8 cellular contexts compared by ENCODE assay signal in the genomic region with DNA sequence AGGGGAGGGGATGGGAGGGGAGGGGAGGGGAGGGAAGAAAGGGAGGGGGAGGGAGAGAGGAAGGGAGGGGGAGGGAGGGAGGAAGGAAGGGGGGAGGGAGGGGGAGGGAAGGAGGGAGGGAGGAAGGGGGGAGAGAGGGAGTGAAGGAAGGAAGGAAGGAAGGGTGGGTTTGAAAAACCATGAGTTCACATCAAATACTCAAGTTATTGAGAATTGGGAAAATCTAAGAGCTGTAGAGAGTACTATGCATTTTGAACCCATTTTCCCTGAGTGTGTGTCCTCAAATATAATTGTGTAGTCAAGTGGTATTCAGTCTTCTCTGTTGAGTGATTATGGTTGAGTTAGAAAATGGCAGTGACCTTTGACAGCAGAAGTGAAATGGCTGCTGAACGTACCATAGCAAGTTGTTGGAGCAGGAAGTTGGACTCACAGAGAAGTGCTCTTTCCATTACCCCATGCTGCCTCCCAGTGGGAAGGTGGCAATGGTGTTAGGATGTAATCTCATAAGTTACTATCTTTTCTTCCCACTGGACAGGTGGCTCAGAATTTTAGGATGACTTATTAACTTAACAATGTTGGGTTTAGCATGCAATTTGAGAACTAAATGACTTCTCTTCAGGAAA.
DNase-seq lines count a peak whose midpoint lies in the region; ATAC-seq, FAIRE-seq and TF ChIP-seq lines count a peak whose summit lies in the region.

No MANE protein-coding gene starts in this region.

- H3K18ac ChIP-seq in mesendoderm (ENCODE audit: low read length), result no peak overlapping the region

- H3K4me2 ChIP-seq in A549, result no peak overlapping the region
- no peak overlapping the region for H3K4me2 ChIP-seq in mesendoderm (ENCODE audit: low read length)

- H3K36me3 ChIP-seq in mesendoderm (ENCODE audit: control insufficient read depth, insufficient read depth, low read length), result no peaks in the 10 kb centered on the region

- no peak overlapping the region for H3K23ac ChIP-seq in mesendoderm (ENCODE audit: low read length)

- H3K9ac ChIP-seq in mesendoderm (ENCODE audit: low read length), result no peak overlapping the region

- WGBS in A549 (ENCODE audit: missing lambda C conversion rate), result 0% methylated on average over 1 of the region's 1 CpG
- WGBS in mesendoderm (ENCODE audit: extremely low coverage, insufficient coverage, low lambda C conversion rate), result no CpG with 5 or more reads among the region's 1 CpG

- no peak overlapping the region for H2BK120ac ChIP-seq in mesendoderm (ENCODE audit: low read depth, low read length)

- TF ChIP-seq POLR2A in A549 (IDR thresholded peaks at IDR 0.05; ENCODE audit: low read length), result no peak

- in situ Hi-C loops in G401 (cut with HindIII; ENCODE audit: low sequenced_read_pairs), result no loop called here

- TF ChIP-seq EP300 in A549 (IDR thresholded peaks at IDR 0.05), result no peak

- no peaks in the 10 kb centered on the region for H3K4me1 ChIP-seq in A549
- H3K4me1 ChIP-seq in mesendoderm (ENCODE audit: control insufficient read depth, low read depth, low read length), result no peaks in the 10 kb centered on the region

- H3K27me3 ChIP-seq in mesendoderm (ENCODE audit: insufficient read depth, low read length, poor library complexity), result no peaks in the 10 kb centered on the region

- H3K4me3 ChIP-seq in A549, result no peak overlapping the region
- H3K4me3 ChIP-seq in mesendoderm (ENCODE audit: low read length), result no peak overlapping the region

- DNase-seq in A549 (ENCODE audit: low read depth in 1 of 2, low spot score in 1 of 2), result peak; percentile 16 to 77
- peak; percentile 67 for DNase-seq in G401 (ENCODE audit: low spot score)
- peak; percentile 78 for DNase-seq in OCI-M1 (lab: John Stamatoyannopoulos, UW)
- peak; percentile 38 for DNase-seq in cerebellum (ENCODE audit: low spot score)
- peak; percentile 69 for DNase-seq in mesendoderm

- H3K79me1 ChIP-seq in mesendoderm (ENCODE audit: low read length), result no peaks in the 10 kb centered on the region

- no peaks in the 10 kb centered on the region for H3K79me2 ChIP-seq in mesendoderm (ENCODE audit: control insufficient read depth, insufficient read depth, low read length)

- no peaks in the 10 kb centered on the region for H3K9me3 ChIP-seq in A549

- POLR2A ChIA-PET in A549 (lab: Yijun Ruan, JAX), result no interaction called here

- no peak overlapping the region for H2BK5ac ChIP-seq in mesendoderm (ENCODE audit: low read length)

- H3K56ac ChIP-seq in mesendoderm (ENCODE audit: low read length), result no peak overlapping the region

- no peak overlapping the region for H2AK5ac ChIP-seq in mesendoderm (ENCODE audit: low read length)

- no peak overlapping the region for H4K5ac ChIP-seq in mesendoderm (ENCODE audit: low read length)

- peak; percentile 74 to 82 for TF ChIP-seq RAD21 in A549 (conservative IDR thresholded peaks at IDR 0.05 in 1 of 2, IDR thresholded peaks at IDR 0.05 in 1 of 2)

- CTCF ChIA-PET in A549 (lab: Yijun Ruan, JAX), result no interaction called here

- ATAC-seq in A549, result peak in 1 of 2 experiments; percentile 81; a peak in 4 of 6 replicates
- peak; percentile 61 for ATAC-seq in HG03175 (IDR thresholded peaks at IDR 0.05; ENCODE audit: unreplicated experiment)
- no peak for ATAC-seq in GM19324 (IDR thresholded peaks at IDR 0.05; ENCODE audit: low FRiP score, unreplicated experiment)
- no peak for ATAC-seq in HG03097 (IDR thresholded peaks at IDR 0.05; ENCODE audit: low FRiP score, unreplicated experiment)

- no peak overlapping the region for H3K27ac ChIP-seq in A549
- H3K27ac ChIP-seq in mesendoderm (ENCODE audit: low read depth, low read length), result no peak overlapping the region

- TF ChIP-seq CTCF in A549 (IDR thresholded peaks at IDR 0.05), result peak; percentile 46

- no peak overlapping the region for H4K8ac ChIP-seq in mesendoderm (ENCODE audit: low read depth, low read length)

- H2BK15ac ChIP-seq in mesendoderm (replicated peaks; ENCODE audit: low read depth), result no peak overlapping the region

- FAIRE-seq in A549 (lab: Jason Lieb, UNC), result no peak

- H3K4ac ChIP-seq in mesendoderm (ENCODE audit: low read depth, low read length), result no peak overlapping the region

TF ChIP-seq in A549, 52 proteins besides CTCF, POLR2A, EP300 and RAD21:
- TF ChIP-seq SMC3 (IDR thresholded peaks at IDR 0.05) (peak; percentile 77), CBX2 (IDR thresholded peaks at IDR 0.05; ENCODE audit: borderline replicate concordance, low read depth) (no peak)
TF ChIP-seq in A549: peak in this region for 1.
